19 cellular contexts compared by ENCODE assay signal in genomic region chr6:139243531-139243930, GRCh38. TPM values are rescaled to one million over a fixed set of nuclear protein-coding genes. Genes with fewer than 3 reads are reported as not detected.
DNase-seq lines count a peak whose midpoint lies in the region; TF ChIP-seq lines count a peak whose summit lies in the region.
"Had no signal": no experiment of that assay in that cellular context is flagged by ENCODE, and none has a peak within 500 bp of the region (broad histone marks: within the 10 kb centered on the region; RNA-seq: fewer than 3 reads in every experiment).

No MANE protein-coding gene starts in this region.

- H2BK120ac ChIP-seq in neuronal stem cell (ENCODE audit: low read depth, low read length): no peak overlapping the region

- H3K4me1 Mint-ChIP-seq in nephron: peaks cover 61% of the 10 kb centered on the region
- peaks cover 22% of the 10 kb centered on the region for H3K4me1 Mint-ChIP-seq in activated T-helper 1 cell treated with anti-CD3 and anti-CD28 coated beads, Interleukin-12 subunit alpha, Interleukin-12 subunit beta, Interleukin-2, Interleukin-4 antibody, amounts not matched to agents 30 ng/mL and 10 ng/mL and 1 ng/mL, durations not matched to agents 14 hours and 24 hours and 36 hours (ENCODE audit: low read depth)

- no peak overlapping the region for H2BK15ac ChIP-seq in neuronal stem cell (ENCODE audit: low read length)

- WGBS in neuronal stem cell (ENCODE audit: extremely low coverage in 2 of 2, insufficient read length in 2 of 2, insufficient replicate concordance in 1 of 2), 2 donors: no CpG with 5 or more reads among the region's 3 CpGs

- no peaks in the 10 kb centered on the region for H3K36me3 ChIP-seq in neuronal stem cell (replicated peaks in 1 of 2; ENCODE audit: control insufficient read depth in 2 of 2, insufficient read depth in 2 of 2, low read length in 2 of 2)

- H3K27me3 Mint-ChIP-seq in nephron (ENCODE audit: low read depth): no peaks in the 10 kb centered on the region
- peaks cover 2% of the 10 kb centered on the region for H3K27me3 Mint-ChIP-seq in activated T-helper 1 cell treated with anti-CD3 and anti-CD28 coated beads, Interleukin-12 subunit alpha, Interleukin-12 subunit beta, Interleukin-2, Interleukin-4 antibody, amounts not matched to agents 30 ng/mL and 10 ng/mL and 1 ng/mL, durations not matched to agents 14 hours and 24 hours and 36 hours (ENCODE audit: insufficient read depth)

- H2AFZ ChIP-seq in neuronal stem cell (ENCODE audit: low read length): no peak overlapping the region

- no peak overlapping the region for H4K91ac ChIP-seq in neuronal stem cell (ENCODE audit: low read depth, low read length, poor library complexity)

- no peaks in the 10 kb centered on the region for H3K9me3 Mint-ChIP-seq in nephron
- no peaks in the 10 kb centered on the region for H3K9me3 Mint-ChIP-seq in activated T-helper 1 cell treated with anti-CD3 and anti-CD28 coated beads, Interleukin-12 subunit alpha, Interleukin-12 subunit beta, Interleukin-2, Interleukin-4 antibody, amounts not matched to agents 30 ng/mL and 10 ng/mL and 1 ng/mL, durations not matched to agents 14 hours and 24 hours and 36 hours

- H3K4me3 ChIP-seq in fibroblast of mammary gland (ENCODE audit: control insufficient read depth, low read depth, low read length) (no peak overlapping the region), neuronal stem cell (ENCODE audit: low read length in 2 of 2) (no peak overlapping the region)
- H3K4me3 ChIP-seq: K562, SK-N-MC had no signal

- no peak overlapping the region for H3K4ac ChIP-seq in neuronal stem cell (ENCODE audit: low read length)

- H3K27ac ChIP-seq in neuronal stem cell (replicated peaks; ENCODE audit: low read length): no peak overlapping the region
- H3K27ac ChIP-seq: C4-2B, SK-N-MC had no signal

- H2BK12ac ChIP-seq in neuronal stem cell (ENCODE audit: low read length): no peak overlapping the region

- no peak overlapping the region for H3K4me2 ChIP-seq in neuronal stem cell (ENCODE audit: insufficient read depth, low read length, poor library complexity, severe bottlenecking)

- H3K4me3 Mint-ChIP-seq in nephron: no peak overlapping the region
- H3K4me3 Mint-ChIP-seq in activated T-helper 1 cell treated with anti-CD3 and anti-CD28 coated beads, Interleukin-12 subunit alpha, Interleukin-12 subunit beta, Interleukin-2, Interleukin-4 antibody, amounts not matched to agents 30 ng/mL and 10 ng/mL and 1 ng/mL, durations not matched to agents 14 hours and 24 hours and 36 hours: no peak overlapping the region

- peaks cover 0 to 5% of the 10 kb centered on the region in 2 donors for H3K4me1 ChIP-seq in neuronal stem cell (ENCODE audit: control insufficient read depth in 2 of 2, insufficient read depth in 1 of 2, low read depth in 1 of 2, low read length in 2 of 2)

- no peaks in the 10 kb centered on the region for H3K9me3 ChIP-seq in neuronal stem cell (replicated peaks in 1 of 2; ENCODE audit: control insufficient read depth in 2 of 2, insufficient read depth in 1 of 2, low read depth in 1 of 2, low read length in 2 of 2)

- H3K9ac ChIP-seq in neuronal stem cell (ENCODE audit: low read depth, low read length, poor library complexity): no peak overlapping the region

- TF ChIP-seq CTCF in fibroblast of mammary gland (conservative IDR thresholded peaks at IDR 0.05; ENCODE audit: control insufficient read depth, insufficient read depth, low read depth, low read length) (no peak), nephron (IDR thresholded peaks at IDR 0.05; ENCODE audit: unreplicated experiment in 3 of 3) (no peak)

- no peak overlapping the region for H4K8ac ChIP-seq in neuronal stem cell (ENCODE audit: low read depth, low read length)

- no peak overlapping the region for H3K23ac ChIP-seq in neuronal stem cell (ENCODE audit: low read depth, low read length, poor library complexity)

- intact Hi-C loops in activated T-helper 1 cell treated with anti-CD3 and anti-CD28 coated beads, Interleukin-12 subunit alpha, Interleukin-12 subunit beta, Interleukin-2, Interleukin-4 antibody, amounts not matched to agents 30 ng/mL and 10 ng/mL and 1 ng/mL, durations not matched to agents 14 hours and 24 hours and 36 hours (cut with micrococcal nuclease): no loop called here

- no peaks in the 10 kb centered on the region for H3K79me1 ChIP-seq in neuronal stem cell (ENCODE audit: low read depth, low read length)

- DNase-seq in NCI-H69 (lab: John Stamatoyannopoulos, UW): peak; percentile 58
- peak; percentile 67 for DNase-seq in fibroblast of mammary gland (ENCODE audit: low read depth)
- DNase-seq in NCI-H1417 treated with DMSO at 0.1 percent for 48 hours (lab: John Stamatoyannopoulos, UW): no peak
- no peak for DNase-seq in H4 (ENCODE audit: low spot score)
- no peak for DNase-seq in neuronal stem cell (ENCODE audit: low spot score)
- DNase-seq in activated T-helper 1 cell treated with anti-CD3 and anti-CD28 coated beads, Interleukin-12 subunit alpha, Interleukin-12 subunit beta, Interleukin-2, Interleukin-4 antibody, amounts not matched to agents 30 ng/mL and 10 ng/mL and 1 ng/mL, durations not matched to agents 14 hours and 24 hours and 36 hours (ENCODE audit: low spot score): no peak
- DNase-seq: AML-193, DMS79, NCI-H1105, NCI-H1694, NCI-H2081 treated with DMSO at 0.1 percent for 48 hours, NCI-H510A, NCI-H774, OCI-M1, SHP77 had no signal

- H2AK5ac ChIP-seq in neuronal stem cell (ENCODE audit: low read depth, low read length): no peak overlapping the region

- no peak overlapping the region for H3K18ac ChIP-seq in neuronal stem cell (ENCODE audit: low read length)

- H3K27ac Mint-ChIP-seq in nephron: peak overlapping the region in 2 of 3 experiments; percentile 94 to 95
- H3K27ac Mint-ChIP-seq in activated T-helper 1 cell treated with anti-CD3 and anti-CD28 coated beads, Interleukin-12 subunit alpha, Interleukin-12 subunit beta, Interleukin-2, Interleukin-4 antibody, amounts not matched to agents 30 ng/mL and 10 ng/mL and 1 ng/mL, durations not matched to agents 14 hours and 24 hours and 36 hours: no peak overlapping the region

- no peaks in the 10 kb centered on the region for H3K27me3 ChIP-seq in neuronal stem cell (ENCODE audit: control insufficient read depth in 3 of 3, insufficient read depth in 3 of 3, low read depth in 1 of 3, low read length in 3 of 3)

- H3K14ac ChIP-seq in neuronal stem cell (ENCODE audit: low read length): no peak overlapping the region

- H2BK5ac ChIP-seq in neuronal stem cell (ENCODE audit: low read length): no peak overlapping the region

- H3K36me3 Mint-ChIP-seq in nephron (ENCODE audit: low read depth): no peaks in the 10 kb centered on the region
- peaks cover 3% of the 10 kb centered on the region for H3K36me3 Mint-ChIP-seq in activated T-helper 1 cell treated with anti-CD3 and anti-CD28 coated beads, Interleukin-12 subunit alpha, Interleukin-12 subunit beta, Interleukin-2, Interleukin-4 antibody, amounts not matched to agents 30 ng/mL and 10 ng/mL and 1 ng/mL, durations not matched to agents 14 hours and 24 hours and 36 hours (ENCODE audit: low read depth)

RNA-seq across cellular contexts. Expression of gene TXLNB, which starts 48.3 kb away (rescaled TPM):
- 0.04 and 0.18 TPM in 2 replicates for total RNA-seq in H4 (2014; rRNA removed; shearing (Covaris generic))
- polyA plus RNA-seq in neuronal stem cell (2013, experiment 1 of 2): 0.26 TPM
- polyA plus RNA-seq in neuronal stem cell (2013, experiment 2 of 2): 0.30 TPM
- total RNA-seq in activated T-helper 1 cell treated with anti-CD3 and anti-CD28 coated beads, Interleukin-12 subunit alpha, Interleukin-12 subunit beta, Interleukin-2, Interleukin-4 antibody, amounts not matched to agents 30 ng/mL and 10 ng/mL and 1 ng/mL, durations not matched to agents 14 hours and 24 hours and 36 hours: 0.08 TPM in 1 of 2 replicates, not detected in the other
- total RNA-seq: K562 had no signal
- polyA plus RNA-seq: K562 had no signal

Comparison
In these comparisons a context has a peak if more than half of its experiments do, and no peak if none do; other contexts are left out.
1. DNase-seq: peak in NCI-H69 (single experiment) and fibroblast of mammary gland (single experiment); none in NCI-H1417 treated with DMSO at 0.1 percent for 48 hours (single experiment), H4 (single experiment), neuronal stem cell (single experiment) and activated T-helper 1 cell treated with anti-CD3 and anti-CD28 coated beads, Interleukin-12 subunit alpha, Interleukin-12 subunit beta, Interleukin-2, Interleukin-4 antibody, amounts not matched to agents 30 ng/mL and 10 ng/mL and 1 ng/mL, durations not matched to agents 14 hours and 24 hours and 36 hours (single experiment).